Comparison of ENCODE assay signal across 17 cellular contexts in genomic region chr9:29078063-29078660, GRCh38.
DNase-seq lines count a peak whose midpoint lies in the region; ATAC-seq and TF ChIP-seq lines count a peak whose summit lies in the region.
"Had no signal": no experiment of that assay in that cellular context is flagged by ENCODE, and none has a peak within 500 bp of the region (broad histone marks: within the 10 kb centered on the region; RNA-seq: fewer than 3 reads in every experiment).

No MANE protein-coding gene starts in this region.

- no peaks in the 10 kb centered on the region for H3K9me3 ChIP-seq in SK-N-SH
- H3K9me3 ChIP-seq: ascending aorta, BLaER1 had no signal

- peak; percentile 9 for DNase-seq in H4 (ENCODE audit: low spot score)
- DNase-seq in SK-N-SH, result no peak
- DNase-seq in fibroblast of pulmonary artery (ENCODE audit: low read depth), result peak; percentile 58
- DNase-seq in skeletal muscle cell (ENCODE audit: low read depth), result peak; percentile 31
- DNase-seq in EL, result no peak
- no peak for DNase-seq in NCI-H2029 treated with DMSO at 0.1 percent for 48 hours (lab: John Stamatoyannopoulos, UW)
- no peak for DNase-seq in NAMALWA (ENCODE audit: low spot score)
- DNase-seq: activated effector memory CD4-positive, alpha-beta T cell treated with Interleukin-2 at 50 U/mL for 16 hours; DMS79; immature natural killer cell; IMR-90; NCI-H1105 had no signal

- peaks cover 70% of the 10 kb centered on the region for H3K79me2 ChIP-seq in SK-N-SH (ENCODE audit: insufficient read depth)

- H2AFZ ChIP-seq in SK-N-SH (ENCODE audit: low read depth), result 0 out of 2 replicates have a peak overlapping the region, but pooled peaks have one; percentile 4
- H2AFZ ChIP-seq: neural progenitor cell had no signal

- H3K4me2 ChIP-seq in SK-N-SH, result peak overlapping the region; percentile 71
- H3K4me2 ChIP-seq: BLaER1, neural progenitor cell had no signal

- H3F3A ChIP-seq in SK-N-SH (replicated peaks; ENCODE audit: insufficient read depth), result peaks cover 24% of the 10 kb centered on the region

- POLR2A ChIA-PET in SK-N-SH (lab: Yijun Ruan, JAX), result no interaction called here

- TF ChIP-seq CTCF in SK-N-SH (IDR thresholded peaks at IDR 0.05), result no peak
- TF ChIP-seq CTCF in fibroblast of pulmonary artery (IDR thresholded peaks at IDR 0.05; ENCODE audit: low read length, missing control alignments), result no peak

- H3K27me3 ChIP-seq in SK-N-SH (ENCODE audit: insufficient read depth), result no peaks in the 10 kb centered on the region
- H3K27me3 ChIP-seq: ascending aorta, BLaER1, neural progenitor cell had no signal

- TF ChIP-seq EP300 in SK-N-SH (IDR thresholded peaks at IDR 0.05; ENCODE audit: borderline replicate concordance in 1 of 2, low read depth in 1 of 2, low read length in 1 of 2), result peak in 1 of 2 experiments; percentile 53; a peak in 1 of 4 replicates

- peaks cover 0 to 10% of the 10 kb centered on the region in 2 experiments; a peak in 2 of 4 replicates for H3K4me1 ChIP-seq in SK-N-SH (ENCODE audit: control insufficient read depth in 1 of 2, insufficient read depth in 2 of 2, low read depth in 1 of 2, low read length in 1 of 2)
- H3K4me1 ChIP-seq: ascending aorta, BLaER1, neural progenitor cell had no signal

- no peaks in the 10 kb centered on the region for H3K9me2 ChIP-seq in SK-N-SH

- H3K36me3 ChIP-seq in SK-N-SH (replicated peaks in 1 of 2; ENCODE audit: control insufficient read depth in 1 of 2, insufficient read depth in 2 of 2, low read length in 1 of 2), result no peaks in the 10 kb centered on the region
- H3K36me3 ChIP-seq: ascending aorta, BLaER1, neural progenitor cell had no signal

- ATAC-seq in HG03378 (IDR thresholded peaks at IDR 0.05; ENCODE audit: unreplicated experiment), result no peak
- ATAC-seq: sciatic nerve had no signal

- H3K27ac ChIP-seq in SK-N-SH (ENCODE audit: low read depth in 2 of 2, low read length in 1 of 2), result peak overlapping the region; percentile 19 to 83; a peak in 3 of 4 replicates
- H3K27ac ChIP-seq: ascending aorta, BLaER1, neural progenitor cell had no signal

- CTCF ChIA-PET in SK-N-SH (lab: Yijun Ruan, JAX), result no interaction called here

- peaks cover 9% of the 10 kb centered on the region for H4K20me1 ChIP-seq in SK-N-SH (ENCODE audit: insufficient read depth)
- H4K20me1 ChIP-seq: BLaER1 had no signal

- peak overlapping the region in 1 of 2 experiments; percentile 42; a peak in 3 of 4 replicates for H3K4me3 ChIP-seq in SK-N-SH (ENCODE audit: low read depth in 2 of 2, low read length in 1 of 2)
- no peak overlapping the region for H3K4me3 ChIP-seq in fibroblast of pulmonary artery (replicated peaks; ENCODE audit: low read depth, low read length)
- no peak overlapping the region for H3K4me3 ChIP-seq in skeletal muscle cell (ENCODE audit: low read depth, low read length)
- H3K4me3 ChIP-seq: ascending aorta, BLaER1, neural progenitor cell had no signal

- WGBS in SK-N-SH (ENCODE audit: low lambda C conversion rate), result 8% methylated on average over 3 of the region's 3 CpGs

- TF ChIP-seq RAD21 in SK-N-SH (IDR thresholded peaks at IDR 0.05; ENCODE audit: low read length), result no peak

- H3K9ac ChIP-seq in SK-N-SH, result peak overlapping the region; percentile 43; the same call in 1 of the 2 replicates
- H3K9ac ChIP-seq: BLaER1, neural progenitor cell had no signal

TF ChIP-seq in SK-N-SH, 30 proteins besides CTCF, POLR2A, EP300 and RAD21:
- no peak for TF ChIP-seq REST (IDR thresholded peaks at IDR 0.05; ENCODE audit: low read depth, low read length)
- 0 out of 2 replicates have a peak, but pooled peaks have one; percentile 24 for TF ChIP-seq NFIC (IDR thresholded peaks at IDR 0.05; ENCODE audit: borderline replicate concordance)
- peak; percentile 36; the same call in 1 of the 2 replicates for TF ChIP-seq POLR2AphosphoS5 (IDR thresholded peaks at IDR 0.05; ENCODE audit: low read depth, low read length)
- 0 out of 2 replicates have a peak, but pooled peaks have one; percentile 35 for TF ChIP-seq FOXM1 (IDR thresholded peaks at IDR 0.05; ENCODE audit: low read depth)
- no peak for TF ChIP-seq USF1 (IDR thresholded peaks at IDR 0.05; ENCODE audit: borderline replicate concordance, low read depth)
- no peak for TF ChIP-seq RCOR1 (IDR thresholded peaks at IDR 0.05; ENCODE audit: low read length)
- peak; percentile 49; the same call in 1 of the 2 replicates for TF ChIP-seq YY1 (IDR thresholded peaks at IDR 0.05; ENCODE audit: low read depth)
- TF ChIP-seq MXI1 (IDR thresholded peaks at IDR 0.05; ENCODE audit: low read depth, low read length), result no peak
- peak; percentile 78 for TF ChIP-seq TCF12 (IDR thresholded peaks at IDR 0.05)
- no peak for TF ChIP-seq RFX5 (IDR thresholded peaks at IDR 0.05; ENCODE audit: low read length)
- TF ChIP-seq PBX3 (IDR thresholded peaks at IDR 0.05), result peak; percentile 73
- peak; percentile 89; the same call in 1 of the 2 replicates for TF ChIP-seq FOSL2 (IDR thresholded peaks at IDR 0.05; ENCODE audit: borderline replicate concordance, low read depth)
- no peak for TF ChIP-seq MAX (IDR thresholded peaks at IDR 0.05; ENCODE audit: low read depth)
- TF ChIP-seq CHD2 (IDR thresholded peaks at IDR 0.05; ENCODE audit: low read length, partially characterized antibody), result no peak
- TF ChIP-seq USF2 (IDR thresholded peaks at IDR 0.05; ENCODE audit: borderline replicate concordance, low read depth, low read length), result no peak
- 0 out of 2 replicates have a peak, but pooled peaks have one; percentile 54 for TF ChIP-seq RXRA (IDR thresholded peaks at IDR 0.05; ENCODE audit: borderline replicate concordance, low read depth)
- TF ChIP-seq TEAD4 (IDR thresholded peaks at IDR 0.05; ENCODE audit: borderline replicate concordance, insufficient read depth), result peak; percentile 77
- TF ChIP-seq JUND (IDR thresholded peaks at IDR 0.05), result peak; percentile 90
- no peak for TF ChIP-seq ELF1 (IDR thresholded peaks at IDR 0.05)
TF ChIP-seq in SK-N-SH: peak in this region for 10.

Comparison
In these comparisons a context has a peak if more than half of its experiments do, and no peak if none do; other contexts are left out.
1. DNase-seq: peak in H4 (single experiment), fibroblast of pulmonary artery (single experiment) and skeletal muscle cell (single experiment); none in SK-N-SH (single experiment), EL (single experiment), NCI-H2029 treated with DMSO at 0.1 percent for 48 hours (single experiment) and NAMALWA (single experiment).